21 cellular contexts compared by ENCODE assay signal in genomic region chr18:71131918-71132317, GRCh38.
DNase-seq lines count a peak whose midpoint lies in the region; TF ChIP-seq lines count a peak whose summit lies in the region.
"Had no signal": no experiment of that assay in that cellular context is flagged by ENCODE, and none has a peak within 500 bp of the region (broad histone marks: within the 10 kb centered on the region; RNA-seq: fewer than 3 reads in every experiment).

No MANE protein-coding gene starts in this region.

- no peaks in the 10 kb centered on the region for H4K20me1 ChIP-seq in PC-9 (ENCODE audit: insufficient read depth)
- H4K20me1 ChIP-seq: BLaER1 had no signal

- H3K27me3 ChIP-seq in A673 (replicated peaks; ENCODE audit: insufficient read depth, low read depth, low read length, poor library complexity) = no peaks in the 10 kb centered on the region
- no peaks in the 10 kb centered on the region for H3K27me3 ChIP-seq in PC-9 (ENCODE audit: insufficient read depth, low read depth)
- H3K27me3 ChIP-seq: BE2C, BLaER1 had no signal

- DNase-seq in A673 (ENCODE audit: low spot score) (peak; percentile 7), Daoy (ENCODE audit: low read depth) (peak; percentile 27), dermis blood vessel endothelial cell (peak; percentile 43), HEK293T (ENCODE audit: extremely low spot score) (no peak), PC-9 (no peak)
- DNase-seq: ACHN; BE2C; C1 segment of cervical spinal cord; CD4-positive, alpha-beta memory T cell; CD4-positive, CD25-positive, alpha-beta regulatory T cell; CD8-positive, alpha-beta memory T cell; COR-L47; DMS 273 treated with DMSO at 0.1 percent for 48 hours; DMS153; DMS53; DMS79; DND-41; GF-D8 had no signal

- intact Hi-C loops in A673 (cut with micrococcal nuclease; ENCODE audit: unreplicated experiment) = no loop called here
- intact Hi-C loops in PC-9 (cut with micrococcal nuclease; ENCODE audit: unreplicated experiment) = no loop called here

- no peak for TF ChIP-seq CTCF in A673 (conservative IDR thresholded peaks at IDR 0.05; ENCODE audit: low read depth, low read length)
- TF ChIP-seq CTCF in PC-9 (conservative IDR thresholded peaks at IDR 0.05) = no peak

- H3K4me3 ChIP-seq in A673 (ENCODE audit: low read depth, low read length, poor library complexity, severe bottlenecking) (no peak overlapping the region), PC-9 (no peak overlapping the region)
- H3K4me3 ChIP-seq: A549, BLaER1 had no signal

- H3K27ac ChIP-seq in A673 (ENCODE audit: low read depth, low read length, poor library complexity, severe bottlenecking) (no peak overlapping the region), PC-9 (no peak overlapping the region)
- H3K27ac ChIP-seq: 22Rv1, A549, BLaER1 had no signal

- H3K4me1 ChIP-seq in A673 (ENCODE audit: insufficient read depth, low read length, poor library complexity, severe bottlenecking) = no peaks in the 10 kb centered on the region
- H3K4me1 ChIP-seq in PC-9 (replicated peaks; ENCODE audit: insufficient read depth) = no peaks in the 10 kb centered on the region
- H3K4me1 ChIP-seq: A549, BE2C, BLaER1 had no signal

- POLR2A ChIA-PET in A673 (lab: Charles Lee; ENCODE audit: low non-redundant PET) (no interaction called here), HEK293T (lab: Yijun Ruan, JAX) (no interaction called here), PC-9 (lab: Charles Lee; ENCODE audit: unreplicated experiment) (no interaction called here)

- no peaks in the 10 kb centered on the region for H3K36me3 ChIP-seq in A673 (ENCODE audit: insufficient read depth, low read length, poor library complexity, severe bottlenecking)
- H3K36me3 ChIP-seq in PC-9 (ENCODE audit: low read depth) = no peaks in the 10 kb centered on the region
- H3K36me3 ChIP-seq: BE2C, BLaER1 had no signal

- BruUV-seq in A673 (replicated peaks; lab: Mats Ljungman, UMichigan) = no TSS peak
- no TSS peak for BruUV-seq in PC-9 (replicated peaks; lab: Mats Ljungman, UMichigan)

- no peak overlapping the region for H3K4me2 ChIP-seq in PC-9
- H3K4me2 ChIP-seq: A549, BLaER1 had no signal

- H3K9me2 ChIP-seq in PC-9 (ENCODE audit: insufficient read depth) = 0 out of 2 replicates have a peak, but pooled peaks cover 3% of the 10 kb centered on the region

- CTCF ChIA-PET in A673 (lab: Charles Lee) (interaction anchor here (0.6 kb wide), 1 partner anchor 267 kb away, joined by 3 read pairs; no protein-coding TSS in a partner anchor), HEK293T (lab: Yijun Ruan, JAX) (no interaction called here), PC-9 (lab: Charles Lee) (no interaction called here)

- H3K79me2 ChIP-seq in PC-9 (ENCODE audit: low read depth) = no peaks in the 10 kb centered on the region

- no peaks in the 10 kb centered on the region for H3K9me3 ChIP-seq in A673 (ENCODE audit: low read depth, low read length, poor library complexity, severe bottlenecking)
- no peaks in the 10 kb centered on the region for H3K9me3 ChIP-seq in PC-9 (ENCODE audit: insufficient read depth, low read depth)
- H3K9me3 ChIP-seq: A549, BE2C, BLaER1 had no signal

- no peaks in the 10 kb centered on the region for H3F3A ChIP-seq in PC-9 (ENCODE audit: insufficient read depth, low read depth)

- no peak overlapping the region for H2AFZ ChIP-seq in PC-9

TF ChIP-seq in HEK293T, 16 proteins besides CTCF, POLR2A, EP300 and RAD21:
- TF ChIP-seq HDGF (IDR thresholded peaks at IDR 0.05; ENCODE audit: borderline replicate concordance) (no peak), FOXA1 (IDR thresholded peaks at IDR 0.05) (no peak), FOXK2 (IDR thresholded peaks at IDR 0.05) (no peak), NFRKB (IDR thresholded peaks at IDR 0.05) (no peak), CTBP1 (IDR thresholded peaks at IDR 0.05; ENCODE audit: borderline replicate concordance) (no peak), SP1 (IDR thresholded peaks at IDR 0.05) (no peak), SUZ12 (IDR thresholded peaks at IDR 0.05) (no peak)

Comparison
In these comparisons a context has a peak if more than half of its experiments do, and no peak if none do; other contexts are left out.
1. DNase-seq: peak in A673 (single experiment), Daoy (single experiment) and dermis blood vessel endothelial cell (single experiment); none in HEK293T (single experiment) and PC-9 (0 of 2).